In genomic region chr20:29763821-29764511, GRCh38 we compare ENCODE assay signal across 1 cellular context.
TF ChIP-seq lines count a peak whose summit lies in the region.

No MANE protein-coding gene starts in this region.

TF ChIP-seq in GM12878, 131 proteins besides CTCF, POLR2A, EP300 and RAD21 (continued from another document):
- TF ChIP-seq IRF5 (IDR thresholded peaks at IDR 0.05; ENCODE audit: borderline replicate concordance): 0 out of 2 replicates have a peak, but pooled peaks have one; percentile 12
- no peak for TF ChIP-seq IKZF1 (conservative IDR thresholded peaks at IDR 0.05)
- no peak for TF ChIP-seq CUX1 (IDR thresholded peaks at IDR 0.05; ENCODE audit: insufficient replicate concordance, low read depth, low read length)
TF ChIP-seq in GM12878: peak in this region for 2.
